ENCODE assay signal across 33 cellular contexts in genomic region chrX:63526863-63527262, GRCh38.
"Had no signal": no experiment of that assay in that cellular context is flagged by ENCODE, and none has a peak within 500 bp of the region (broad histone marks: within the 10 kb centered on the region; RNA-seq: fewer than 3 reads in every experiment).

No MANE protein-coding gene starts in this region.

- H3K27me3 Mint-ChIP-seq: activated CD4-positive, alpha-beta memory T cell treated with anti-CD3 and anti-CD28 coated beads, Interleukin-2, amount 10 ng/mL, durations not matched to agents 7 days and 5 days; activated CD4-positive, alpha-beta T cell treated with anti-CD3 and anti-CD28 coated beads, Interleukin-2, amount 10 ng/mL, durations not matched to agents 7 days and 5 days; activated naive CD8-positive, alpha-beta T cell; activated T-helper 17 cell treated with anti-CD3 and anti-CD28 coated beads, Interleukin-2, amount 50 U/mL, for 72 hours; dendritic cell treated with granulocyte-macrophage colony-stimulating factor and Interleukin-4, amounts not matched to agents 40 ng/mL and 50 ng/mL, for 4 days; T-helper 17 cell had no signal

- H3K4me3 ChIP-seq: colonic mucosa, dorsolateral prefrontal cortex, esophagus muscularis mucosa, gastrocnemius medialis, heart left ventricle had no signal

- H3K9me3 Mint-ChIP-seq: activated T-helper 17 cell treated with anti-CD3 and anti-CD28 coated beads, Interleukin-2, amount 50 U/mL, for 72 hours had no signal

- H3K27ac ChIP-seq: brain microvascular endothelial cell, colonic mucosa, dorsolateral prefrontal cortex, esophagus muscularis mucosa, foreskin keratinocyte, gastrocnemius medialis, heart left ventricle had no signal

- H3K4me1 Mint-ChIP-seq: activated CD4-positive, alpha-beta T cell treated with anti-CD3 and anti-CD28 coated beads, Interleukin-2, amount 10 ng/mL, durations not matched to agents 7 days and 5 days; activated T-helper 17 cell treated with anti-CD3 and anti-CD28 coated beads, Interleukin-2, amount 50 U/mL, for 72 hours; T-helper 17 cell had no signal

- ATAC-seq: activated T-helper 17 cell treated with anti-CD3 and anti-CD28 coated beads, Interleukin-2, amount 50 U/mL, for 72 hours; foreskin keratinocyte; gastrocnemius medialis; heart left ventricle; T-helper 17 cell had no signal

- H3K27ac Mint-ChIP-seq: activated CD4-positive, alpha-beta memory T cell treated with anti-CD3 and anti-CD28 coated beads, Interleukin-2, amount 10 ng/mL, durations not matched to agents 7 days and 5 days; activated CD4-positive, alpha-beta T cell treated with anti-CD3 and anti-CD28 coated beads, Interleukin-2, amount 10 ng/mL, durations not matched to agents 7 days and 5 days; activated naive CD8-positive, alpha-beta T cell; activated T-cell treated with anti-CD3 and anti-CD28 coated beads, Interleukin-2, amount 50 U/mL, for 24 hours; activated T-helper 17 cell treated with anti-CD3 and anti-CD28 coated beads, Interleukin-2, amount 50 U/mL, for 72 hours; dendritic cell treated with granulocyte-macrophage colony-stimulating factor and Interleukin-4, amounts not matched to agents 40 ng/mL and 50 ng/mL, for 4 days; T-helper 17 cell; T-helper 2 cell treated with Interferon-gamma antibody and Interleukin-4, amounts not matched to agents 5 μg/mL and 100 μg/mL, for 36 hours had no signal

- H3K27me3 ChIP-seq: brain microvascular endothelial cell, colonic mucosa, esophagus muscularis mucosa, foreskin keratinocyte, gastrocnemius medialis had no signal

- H3K4me1 ChIP-seq: colonic mucosa, esophagus muscularis mucosa, foreskin keratinocyte, heart left ventricle had no signal

- DNase-seq: activated CD4-positive, alpha-beta memory T cell treated with anti-CD3 and anti-CD28 coated beads, Interleukin-2, amount 10 ng/mL, durations not matched to agents 7 days and 5 days; activated CD4-positive, alpha-beta T cell treated with anti-CD3 and anti-CD28 coated beads for 1 hour; activated CD4-positive, alpha-beta T cell treated with anti-CD3 and anti-CD28 coated beads for 4 hours; activated CD4-positive, alpha-beta T cell treated with anti-CD3 and anti-CD28 coated beads, Interleukin-2, amount 10 ng/mL, durations not matched to agents 7 days and 5 days; activated CD4-positive, alpha-beta T cell treated with anti-CD3 and anti-CD28 coated beads, Interleukin-2, amount 50 U/mL, for 4 hours; activated CD8-positive, alpha-beta memory T cell treated with anti-CD3 and anti-CD28 coated beads, Interleukin-2, amount 50 U/mL, for 48 hours; activated effector memory CD4-positive, alpha-beta T cell treated with Interleukin-2 at 50 U/mL for 16 hours; activated gamma-delta T cell treated with Interleukin-2 at 50 U/mL for 16 hours; activated naive CD4-positive, alpha-beta T cell treated with anti-CD3 and anti-CD28 coated beads, Interleukin-2, amount 50 U/mL, for 16 hours; activated naive CD4-positive, alpha-beta T cell treated with Interleukin-2 at 50 U/mL for 16 hours; activated T-cell treated with anti-CD3 and anti-CD28 coated beads for 4 hours; activated T-cell treated with anti-CD3 and anti-CD28 coated beads, Interleukin-2, amount 50 U/mL, for 24 hours; amniotic stem cell; anterior cingulate cortex; brain microvascular endothelial cell; caudate nucleus; cerebellar nuclear complex; colonic mucosa; dorsolateral prefrontal cortex; effector memory CD4-positive, alpha-beta T cell; erythroblast; foreskin keratinocyte; gastrocnemius medialis; glutamatergic neuron; heart left ventricle; hypothalamus; T-helper 17 cell; T1000 had no signal

- H3K36me3 ChIP-seq: brain microvascular endothelial cell, colonic mucosa, esophagus muscularis mucosa, gastrocnemius medialis, heart left ventricle had no signal

- H3K9me3 ChIP-seq: colonic mucosa, gastrocnemius medialis had no signal

- H3K4me3 Mint-ChIP-seq: activated CD4-positive, alpha-beta memory T cell treated with anti-CD3 and anti-CD28 coated beads, Interleukin-2, amount 10 ng/mL, durations not matched to agents 7 days and 5 days; activated CD4-positive, alpha-beta T cell treated with anti-CD3 and anti-CD28 coated beads, Interleukin-2, amount 10 ng/mL, durations not matched to agents 7 days and 5 days; activated naive CD8-positive, alpha-beta T cell; activated T-cell treated with anti-CD3 and anti-CD28 coated beads, Interleukin-2, amount 50 U/mL, for 24 hours; activated T-helper 17 cell treated with anti-CD3 and anti-CD28 coated beads, Interleukin-2, amount 50 U/mL, for 72 hours; dendritic cell treated with granulocyte-macrophage colony-stimulating factor and Interleukin-4, amounts not matched to agents 40 ng/mL and 50 ng/mL, for 4 days; T-helper 17 cell; T-helper 2 cell treated with Interferon-gamma antibody and Interleukin-4, amounts not matched to agents 5 μg/mL and 100 μg/mL, for 36 hours had no signal
